9 cellular contexts compared by ENCODE assay signal in genomic region chr14:66403183-66403582, GRCh38.
DNase-seq lines count a peak whose midpoint lies in the region; ATAC-seq and TF ChIP-seq lines count a peak whose summit lies in the region.
"Had no signal": no experiment of that assay in that cellular context is flagged by ENCODE, and none has a peak within 500 bp of the region (broad histone marks: within the 10 kb centered on the region; RNA-seq: fewer than 3 reads in every experiment).

No MANE protein-coding gene starts in this region.

- intact Hi-C loops in Panc1 (cut with micrococcal nuclease; ENCODE audit: unreplicated experiment): loop anchor here (5.0 kb wide), 1 partner anchor 41 kb away; no protein-coding TSS in a partner anchor
- intact Hi-C loops in activated naive CD4-positive, alpha-beta T cell treated with anti-CD3 and anti-CD28 coated beads for 36 hours (cut with micrococcal nuclease): loop anchor here (2.0 to 5.0 kb wide), 3 partner anchors 44 to 734 kb away; no protein-coding TSS in a partner anchor
- intact Hi-C loops in activated T-helper 1 cell treated with anti-CD3 and anti-CD28 coated beads, Interleukin-12 subunit alpha, Interleukin-12 subunit beta, Interleukin-2, Interleukin-4 antibody, amounts not matched to agents 30 ng/mL and 10 ng/mL and 1 ng/mL, durations not matched to agents 14 hours and 24 hours and 36 hours (cut with micrococcal nuclease): loop anchor here (1.0 kb wide), 1 partner anchor 44 kb away; no protein-coding TSS in a partner anchor

- DNase-seq in ELF-1 (ENCODE audit: low read depth, low spot score): peak; percentile 16
- peak; percentile 18 for DNase-seq in Panc1 (ENCODE audit: low read depth, low spot score)
- DNase-seq in fibroblast of the aortic adventitia (ENCODE audit: low read depth): peak; percentile 69
- DNase-seq in stromal cell of bone marrow (ENCODE audit: low read depth): peak; percentile 31
- no peak for DNase-seq in activated naive CD4-positive, alpha-beta T cell treated with anti-CD3 and anti-CD28 coated beads for 36 hours
- no peak for DNase-seq in activated T-helper 1 cell treated with anti-CD3 and anti-CD28 coated beads, Interleukin-12 subunit alpha, Interleukin-12 subunit beta, Interleukin-2, Interleukin-4 antibody, amounts not matched to agents 30 ng/mL and 10 ng/mL and 1 ng/mL, durations not matched to agents 14 hours and 24 hours and 36 hours (ENCODE audit: low spot score)
- no peak for DNase-seq in nephron progenitor cell
- DNase-seq: naive B cell had no signal

- H3K4me1 ChIP-seq in Panc1 (ENCODE audit: control insufficient read depth, insufficient read depth, low read length): no peaks in the 10 kb centered on the region

- TF ChIP-seq CTCF in Panc1 (IDR thresholded peaks at IDR 0.05): peak; percentile 51
- TF ChIP-seq CTCF in fibroblast of the aortic adventitia (IDR thresholded peaks at IDR 0.05; ENCODE audit: insufficient read depth, low read length): peak; percentile 59
- no peak for TF ChIP-seq CTCF in nephron progenitor cell (IDR thresholded peaks at IDR 0.05)

- no peaks in the 10 kb centered on the region for H3K36me3 ChIP-seq in Panc1 (ENCODE audit: control insufficient read depth, insufficient read depth, low read length)

- no peak overlapping the region for H3K27ac ChIP-seq in Panc1 (ENCODE audit: low read length)

- BruUV-seq in Panc1 (replicated peaks; lab: Mats Ljungman, UMichigan): no TSS peak

- no peak overlapping the region for H3K4me3 Mint-ChIP-seq in activated naive CD4-positive, alpha-beta T cell treated with anti-CD3 and anti-CD28 coated beads for 36 hours
- H3K4me3 Mint-ChIP-seq in activated T-helper 1 cell treated with anti-CD3 and anti-CD28 coated beads, Interleukin-12 subunit alpha, Interleukin-12 subunit beta, Interleukin-2, Interleukin-4 antibody, amounts not matched to agents 30 ng/mL and 10 ng/mL and 1 ng/mL, durations not matched to agents 14 hours and 24 hours and 36 hours: no peak overlapping the region
- no peak overlapping the region for H3K4me3 Mint-ChIP-seq in nephron progenitor cell
- H3K4me3 Mint-ChIP-seq: naive B cell had no signal

- no peaks in the 10 kb centered on the region for H3K27me3 Mint-ChIP-seq in activated naive CD4-positive, alpha-beta T cell treated with anti-CD3 and anti-CD28 coated beads for 36 hours (ENCODE audit: low read depth)
- H3K27me3 Mint-ChIP-seq in activated T-helper 1 cell treated with anti-CD3 and anti-CD28 coated beads, Interleukin-12 subunit alpha, Interleukin-12 subunit beta, Interleukin-2, Interleukin-4 antibody, amounts not matched to agents 30 ng/mL and 10 ng/mL and 1 ng/mL, durations not matched to agents 14 hours and 24 hours and 36 hours (ENCODE audit: insufficient read depth): no peaks in the 10 kb centered on the region
- no peaks in the 10 kb centered on the region for H3K27me3 Mint-ChIP-seq in nephron progenitor cell (ENCODE audit: low read depth, poor library complexity)
- H3K27me3 Mint-ChIP-seq: naive B cell had no signal

- POLR2A ChIA-PET in Panc1 (lab: Charles Lee): no interaction called here

- H3K4me1 Mint-ChIP-seq in activated naive CD4-positive, alpha-beta T cell treated with anti-CD3 and anti-CD28 coated beads for 36 hours (ENCODE audit: low read depth): peaks cover 4% of the 10 kb centered on the region
- no peaks in the 10 kb centered on the region for H3K4me1 Mint-ChIP-seq in activated T-helper 1 cell treated with anti-CD3 and anti-CD28 coated beads, Interleukin-12 subunit alpha, Interleukin-12 subunit beta, Interleukin-2, Interleukin-4 antibody, amounts not matched to agents 30 ng/mL and 10 ng/mL and 1 ng/mL, durations not matched to agents 14 hours and 24 hours and 36 hours (ENCODE audit: low read depth)
- peaks cover 7% of the 10 kb centered on the region for H3K4me1 Mint-ChIP-seq in nephron progenitor cell
- H3K4me1 Mint-ChIP-seq: naive B cell had no signal

- CTCF ChIA-PET in Panc1 (lab: Charles Lee): interaction anchor here (0.8 to 1.3 kb wide), 3 partner anchors 11 to 44 kb away, joined by 3 to 5 read pairs (median 5); no protein-coding TSS in a partner anchor
- CTCF ChIA-PET in activated naive CD4-positive, alpha-beta T cell treated with anti-CD3 and anti-CD28 coated beads for 36 hours (lab: Charles Lee): interaction anchor here (0.6 to 2.7 kb wide), 13 partner anchors 39 to 1238 kb away, joined by 3 to 39 read pairs (median 3); no protein-coding TSS in a partner anchor

- in situ Hi-C loops in Panc1 (cut with HindIII; ENCODE audit: low pct_unique_long_range_greater_than_20kb, low sequenced_read_pairs): no loop called here

- H3K27me3 ChIP-seq in Panc1 (ENCODE audit: control insufficient read depth, insufficient read depth, low read length): 0 out of 2 replicates have a peak, but pooled peaks cover 4% of the 10 kb centered on the region

- H3K27ac Mint-ChIP-seq in activated naive CD4-positive, alpha-beta T cell treated with anti-CD3 and anti-CD28 coated beads for 36 hours: no peak overlapping the region
- no peak overlapping the region for H3K27ac Mint-ChIP-seq in activated T-helper 1 cell treated with anti-CD3 and anti-CD28 coated beads, Interleukin-12 subunit alpha, Interleukin-12 subunit beta, Interleukin-2, Interleukin-4 antibody, amounts not matched to agents 30 ng/mL and 10 ng/mL and 1 ng/mL, durations not matched to agents 14 hours and 24 hours and 36 hours
- H3K27ac Mint-ChIP-seq in nephron progenitor cell: no peak overlapping the region
- H3K27ac Mint-ChIP-seq: naive B cell had no signal

- H3K9me3 ChIP-seq in Panc1 (ENCODE audit: control insufficient read depth, insufficient read depth, low read depth, low read length): no peaks in the 10 kb centered on the region

- H3K4me3 ChIP-seq in Panc1 (ENCODE audit: low read depth in 2 of 2, low read length in 2 of 2): no peak overlapping the region
- H3K4me3 ChIP-seq in fibroblast of the aortic adventitia (ENCODE audit: low read depth, low read length): no peak overlapping the region

- ATAC-seq in HG02798 (IDR thresholded peaks at IDR 0.05; ENCODE audit: poor library complexity, unreplicated experiment) (peak; percentile 51), Panc1 (peak; percentile 77)

- no peaks in the 10 kb centered on the region for H3K9me3 Mint-ChIP-seq in activated naive CD4-positive, alpha-beta T cell treated with anti-CD3 and anti-CD28 coated beads for 36 hours
- no peaks in the 10 kb centered on the region for H3K9me3 Mint-ChIP-seq in activated T-helper 1 cell treated with anti-CD3 and anti-CD28 coated beads, Interleukin-12 subunit alpha, Interleukin-12 subunit beta, Interleukin-2, Interleukin-4 antibody, amounts not matched to agents 30 ng/mL and 10 ng/mL and 1 ng/mL, durations not matched to agents 14 hours and 24 hours and 36 hours
- H3K9me3 Mint-ChIP-seq in nephron progenitor cell: no peaks in the 10 kb centered on the region
- H3K9me3 Mint-ChIP-seq: naive B cell had no signal

- H3K36me3 Mint-ChIP-seq in activated naive CD4-positive, alpha-beta T cell treated with anti-CD3 and anti-CD28 coated beads for 36 hours (ENCODE audit: low read depth): no peaks in the 10 kb centered on the region
- no peaks in the 10 kb centered on the region for H3K36me3 Mint-ChIP-seq in activated T-helper 1 cell treated with anti-CD3 and anti-CD28 coated beads, Interleukin-12 subunit alpha, Interleukin-12 subunit beta, Interleukin-2, Interleukin-4 antibody, amounts not matched to agents 30 ng/mL and 10 ng/mL and 1 ng/mL, durations not matched to agents 14 hours and 24 hours and 36 hours (ENCODE audit: low read depth)
- H3K36me3 Mint-ChIP-seq in nephron progenitor cell (ENCODE audit: low read depth): no peaks in the 10 kb centered on the region
- H3K36me3 Mint-ChIP-seq: naive B cell had no signal

Comparison
In these comparisons a context has a peak if more than half of its experiments do, and no peak if none do; other contexts are left out.
1. DNase-seq: peak in ELF-1 (single experiment), Panc1 (single experiment), fibroblast of the aortic adventitia (single experiment) and stromal cell of bone marrow (single experiment); none in activated naive CD4-positive, alpha-beta T cell treated with anti-CD3 and anti-CD28 coated beads for 36 hours (single experiment), activated T-helper 1 cell treated with anti-CD3 and anti-CD28 coated beads, Interleukin-12 subunit alpha, Interleukin-12 subunit beta, Interleukin-2, Interleukin-4 antibody, amounts not matched to agents 30 ng/mL and 10 ng/mL and 1 ng/mL, durations not matched to agents 14 hours and 24 hours and 36 hours (single experiment) and nephron progenitor cell (single experiment).